In the genomic region with DNA sequence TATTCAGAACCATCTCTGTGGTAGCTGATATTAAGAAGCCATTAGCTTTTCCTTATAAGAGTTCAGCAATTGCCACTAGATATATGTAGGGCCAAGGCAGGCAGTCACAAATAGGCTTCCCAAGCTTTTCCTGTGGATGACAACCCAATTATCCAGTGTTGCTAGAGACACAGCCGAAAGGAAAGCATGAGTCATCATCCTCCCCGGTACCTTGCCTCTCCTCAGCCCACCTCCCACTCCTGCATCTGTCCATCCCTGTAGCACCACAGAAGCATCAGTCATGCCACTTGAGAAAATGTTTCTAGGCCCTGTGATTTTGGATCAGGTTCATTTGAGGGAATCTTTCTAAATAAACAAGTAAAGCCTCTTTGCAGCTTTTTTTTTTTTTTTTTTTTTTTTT, we compare ENCODE assay signal across 18 cellular contexts.
DNase-seq lines count a peak whose midpoint lies in the region; ATAC-seq and TF ChIP-seq lines count a peak whose summit lies in the region.
"Had no signal": no experiment of that assay in that cellular context is flagged by ENCODE, and none has a peak within 500 bp of the region (broad histone marks: within the 10 kb centered on the region; RNA-seq: fewer than 3 reads in every experiment).

No MANE protein-coding gene starts in this region.

- peak; percentile 69 for ATAC-seq in SK-N-SH treated with all-trans-retinoic acid at 6 μM for 48 hours
- no peak for ATAC-seq in GM19395 (IDR thresholded peaks at IDR 0.05; ENCODE audit: unreplicated experiment)
- ATAC-seq: effector memory CD8-positive, alpha-beta T cell; Panc1 had no signal

- DNase-seq in EH (ENCODE audit: low read depth) = peak; percentile 71
- peak; percentile 83 for DNase-seq in HT1080 (ENCODE audit: low read depth)
- peak; percentile 45 to 68 for DNase-seq in lung microvascular endothelial cell (ENCODE audit: low read depth in 2 of 2)
- no peak for DNase-seq in dedifferentiated amniotic fluid mesenchymal stem cell (ENCODE audit: extremely low spot score)
- no peak for DNase-seq in T-helper 2 cell
- DNase-seq: activated CD4-positive, alpha-beta T cell treated with anti-CD3 and anti-CD28 coated beads for 48 hours; activated effector memory CD4-positive, alpha-beta T cell treated with anti-CD3 and anti-CD28 coated beads, Interleukin-2, amount 50 U/mL, for 16 hours; AML-193; amniotic stem cell; Calu3; effector memory CD8-positive, alpha-beta T cell; MM.1S; NCI-H187 treated with DMSO at 0.1 percent for 48 hours; NCI-H526 treated with DMSO at 0.1 percent for 48 hours; stimulated activated CD4-positive, alpha-beta T cell treated with anti-CD3 and anti-CD28 coated beads, Interleukin-4, amount 100 ng/mL, for 4 hours had no signal

TF ChIP-seq in SK-N-SH treated with all-trans-retinoic acid at 6 μM for 48 hours, 23 proteins besides CTCF, POLR2A, EP300 and RAD21:
- TF ChIP-seq CSDC2 (CRISPR knock-in tag; IDR thresholded peaks at IDR 0.05) (no peak), ZC3H10 (CRISPR knock-in tag; IDR thresholded peaks at IDR 0.05) (no peak)
- TF ChIP-seq, protein P1, sequence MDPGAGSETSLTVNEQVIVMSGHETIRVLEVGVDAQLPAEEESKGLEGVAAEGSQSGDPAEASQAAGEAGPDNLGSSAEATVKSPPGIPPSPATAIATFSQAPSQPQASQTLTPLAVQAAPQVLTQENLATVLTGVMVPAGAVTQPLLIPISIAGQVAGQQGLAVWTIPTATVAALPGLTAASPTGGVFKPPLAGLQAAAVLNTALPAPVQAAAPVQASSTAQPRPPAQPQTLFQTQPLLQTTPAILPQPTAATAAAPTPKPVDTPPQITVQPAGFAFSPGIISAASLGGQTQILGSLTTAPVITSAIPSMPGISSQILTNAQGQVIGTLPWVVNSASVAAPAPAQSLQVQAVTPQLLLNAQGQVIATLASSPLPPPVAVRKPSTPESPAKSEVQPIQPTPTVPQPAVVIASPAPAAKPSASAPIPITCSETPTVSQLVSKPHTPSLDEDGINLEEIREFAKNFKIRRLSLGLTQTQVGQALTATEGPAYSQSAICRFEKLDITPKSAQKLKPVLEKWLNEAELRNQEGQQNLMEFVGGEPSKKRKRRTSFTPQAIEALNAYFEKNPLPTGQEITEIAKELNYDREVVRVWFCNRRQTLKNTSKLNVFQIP (CRISPR knock-in tag; IDR thresholded peaks at IDR 0.05; ENCODE audit: borderline replicate concordance, low read depth) = no peak
TF ChIP-seq in SK-N-SH treated with all-trans-retinoic acid at 6 μM for 48 hours: peak in this region for 0.

Comparison
In these comparisons a context has a peak if more than half of its experiments do, and no peak if none do; other contexts are left out.
1. DNase-seq: peak in EH (single experiment), HT1080 (single experiment) and lung microvascular endothelial cell (2 of 2); none in dedifferentiated amniotic fluid mesenchymal stem cell (single experiment) and T-helper 2 cell (0 of 5).